In genomic region chr1:31662463-31662862, GRCh38 we compare ENCODE assay signal across 1 cellular context.
TF ChIP-seq lines count a peak whose summit lies in the region.

No MANE protein-coding gene starts in this region.

TF ChIP-seq in H1, 55 proteins besides CTCF, POLR2A, EP300 and RAD21 (continued from another document):
- TF ChIP-seq SP4 (IDR thresholded peaks at IDR 0.05; ENCODE audit: low read length) (no peak), TBP (IDR thresholded peaks at IDR 0.05; ENCODE audit: low read depth, low read length) (no peak), SUZ12 (IDR thresholded peaks at IDR 0.05; ENCODE audit: low read length) (no peak), YY1 (IDR thresholded peaks at IDR 0.05; ENCODE audit: low read depth, low read length) (no peak), RXRA (IDR thresholded peaks at IDR 0.05; ENCODE audit: insufficient read depth, low read depth, low read length) (no peak), TAF7 (optimal IDR thresholded peaks at IDR 0.05; ENCODE audit: borderline replicate concordance, low read depth, low read length) (no peak), BACH1 (IDR thresholded peaks at IDR 0.05; ENCODE audit: low read length) (no peak), KDM1A (IDR thresholded peaks at IDR 0.05; ENCODE audit: borderline replicate concordance, low read length) (no peak)
